In genomic region chr1:235450886-235451457, GRCh38 we compare ENCODE assay signal across 3 cellular contexts.
A peak's percentile ranks its signal among the peaks of the same experiment; 100 is the strongest.
TF ChIP-seq lines count a peak whose summit lies in the region.

No MANE protein-coding gene starts in this region.

TF ChIP-seq in A549, 52 proteins besides CTCF, POLR2A, EP300 and RAD21:
- TF ChIP-seq ZC3H11A (IDR thresholded peaks at IDR 0.05) (no peak), BCL3 (IDR thresholded peaks at IDR 0.05) (no peak), MAFK (IDR thresholded peaks at IDR 0.05; ENCODE audit: partially characterized antibody) (peak; percentile 92)

TF ChIP-seq in IMR-90, 13 proteins besides CTCF, POLR2A, EP300 and RAD21:
- peak; percentile 65 for TF ChIP-seq MAFK (IDR thresholded peaks at IDR 0.05; ENCODE audit: low read depth, low read length)
- TF ChIP-seq RFX5 (IDR thresholded peaks at IDR 0.05; ENCODE audit: low read depth, low read length): no peak
- TF ChIP-seq ELK1 (IDR thresholded peaks at IDR 0.05; ENCODE audit: borderline replicate concordance, low read depth, low read length): no peak
- no peak for TF ChIP-seq BHLHE40 (IDR thresholded peaks at IDR 0.05; ENCODE audit: low read depth, low read length)
- TF ChIP-seq NFE2L2 (IDR thresholded peaks at IDR 0.05; ENCODE audit: low read depth, low read length): no peak
- no peak for TF ChIP-seq CHD1 (IDR thresholded peaks at IDR 0.05; ENCODE audit: low read depth, low read length)

TF ChIP-seq in H1, 55 proteins besides CTCF, POLR2A, EP300 and RAD21:
- TF ChIP-seq MAFK (IDR thresholded peaks at IDR 0.05; ENCODE audit: low read depth, low read length) (peak; percentile 92), POLR2AphosphoS5 (IDR thresholded peaks at IDR 0.05; ENCODE audit: low read depth, low read length) (0 out of 2 replicates have a peak, but pooled peaks have one; percentile 20), EGR1 (IDR thresholded peaks at IDR 0.05; ENCODE audit: borderline replicate concordance, low read depth, low read length) (no peak), BACH1 (IDR thresholded peaks at IDR 0.05; ENCODE audit: low read length) (peak; percentile 78), FOSL1 (IDR thresholded peaks at IDR 0.05; ENCODE audit: insufficient read depth, low read depth, low read length) (no peak), TCF12 (IDR thresholded peaks at IDR 0.05; ENCODE audit: low read depth, low read length) (no peak)
